In the genomic region with DNA sequence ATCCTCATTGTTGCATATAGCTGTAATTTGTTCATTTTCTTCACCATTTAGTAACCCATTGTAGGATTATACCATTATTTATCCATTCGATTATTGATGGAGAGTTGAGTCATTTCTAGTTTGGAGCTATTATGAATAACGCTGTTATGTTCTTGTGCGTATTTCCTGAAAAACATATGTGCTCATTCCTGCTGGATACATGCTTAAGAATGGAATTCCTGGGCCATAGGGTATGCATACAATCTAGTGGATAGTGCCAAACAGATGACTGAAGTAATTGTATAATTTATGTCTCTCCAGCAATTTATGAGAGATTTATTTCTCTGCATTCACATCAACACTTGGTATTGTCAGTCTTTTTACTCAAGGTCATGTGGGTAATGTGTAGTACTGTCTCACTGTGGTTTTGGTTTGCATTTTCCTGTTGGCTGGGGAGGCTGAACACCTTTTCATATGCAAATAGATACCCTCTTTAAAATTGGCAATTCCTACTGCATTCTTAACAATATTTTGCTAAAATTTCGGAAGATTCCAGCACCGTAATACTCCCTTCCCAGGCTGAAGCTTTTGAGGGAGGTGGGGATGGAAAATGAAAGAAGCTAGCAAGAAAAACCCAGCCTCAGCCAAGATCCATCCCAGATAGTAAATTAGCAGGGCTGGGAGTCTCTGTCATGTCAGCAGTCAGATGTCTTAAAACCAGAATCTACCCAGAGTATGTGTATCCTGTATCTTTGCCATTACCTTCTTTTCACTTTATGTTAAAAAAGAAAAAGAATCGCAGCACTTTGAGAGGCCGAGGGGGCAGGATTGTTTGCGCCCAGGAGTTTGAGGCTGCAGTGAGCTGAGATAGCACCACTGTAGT, we compare ENCODE assay signal across 1 cellular context.
TF ChIP-seq lines count a peak whose summit lies in the region.

No MANE protein-coding gene starts in this region.

TF ChIP-seq in WTC11, 78 proteins besides CTCF, POLR2A, EP300 and RAD21 (continued from another document):
- TF ChIP-seq, protein P1, sequence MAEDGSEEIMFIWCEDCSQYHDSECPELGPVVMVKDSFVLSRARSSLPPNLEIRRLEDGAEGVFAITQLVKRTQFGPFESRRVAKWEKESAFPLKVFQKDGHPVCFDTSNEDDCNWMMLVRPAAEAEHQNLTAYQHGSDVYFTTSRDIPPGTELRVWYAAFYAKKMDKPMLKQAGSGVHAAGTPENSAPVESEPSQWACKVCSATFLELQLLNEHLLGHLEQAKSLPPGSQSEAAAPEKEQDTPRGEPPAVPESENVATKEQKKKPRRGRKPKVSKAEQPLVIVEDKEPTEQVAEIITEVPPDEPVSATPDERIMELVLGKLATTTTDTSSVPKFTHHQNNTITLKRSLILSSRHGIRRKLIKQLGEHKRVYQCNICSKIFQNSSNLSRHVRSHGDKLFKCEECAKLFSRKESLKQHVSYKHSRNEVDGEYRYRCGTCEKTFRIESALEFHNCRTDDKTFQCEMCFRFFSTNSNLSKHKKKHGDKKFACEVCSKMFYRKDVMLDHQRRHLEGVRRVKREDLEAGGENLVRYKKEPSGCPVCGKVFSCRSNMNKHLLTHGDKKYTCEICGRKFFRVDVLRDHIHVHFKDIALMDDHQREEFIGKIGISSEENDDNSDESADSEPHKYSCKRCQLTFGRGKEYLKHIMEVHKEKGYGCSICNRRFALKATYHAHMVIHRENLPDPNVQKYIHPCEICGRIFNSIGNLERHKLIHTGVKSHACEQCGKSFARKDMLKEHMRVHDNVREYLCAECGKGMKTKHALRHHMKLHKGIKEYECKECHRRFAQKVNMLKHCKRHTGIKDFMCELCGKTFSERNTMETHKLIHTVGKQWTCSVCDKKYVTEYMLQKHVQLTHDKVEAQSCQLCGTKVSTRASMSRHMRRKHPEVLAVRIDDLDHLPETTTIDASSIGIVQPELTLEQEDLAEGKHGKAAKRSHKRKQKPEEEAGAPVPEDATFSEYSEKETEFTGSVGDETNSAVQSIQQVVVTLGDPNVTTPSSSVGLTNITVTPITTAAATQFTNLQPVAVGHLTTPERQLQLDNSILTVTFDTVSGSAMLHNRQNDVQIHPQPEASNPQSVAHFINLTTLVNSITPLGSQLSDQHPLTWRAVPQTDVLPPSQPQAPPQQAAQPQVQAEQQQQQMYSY (CRISPR knock-in tag; IDR thresholded peaks at IDR 0.05), result no peak
- TF ChIP-seq NFATC4 (CRISPR knock-in tag; IDR thresholded peaks at IDR 0.05), result no peak
- no peak for TF ChIP-seq EMX1 (CRISPR knock-in tag; IDR thresholded peaks at IDR 0.05)
- no peak for TF ChIP-seq SMAD4 (CRISPR knock-in tag; IDR thresholded peaks at IDR 0.05)
- TF ChIP-seq TEAD1 (CRISPR knock-in tag; IDR thresholded peaks at IDR 0.05), result no peak
- TF ChIP-seq, protein P2, sequence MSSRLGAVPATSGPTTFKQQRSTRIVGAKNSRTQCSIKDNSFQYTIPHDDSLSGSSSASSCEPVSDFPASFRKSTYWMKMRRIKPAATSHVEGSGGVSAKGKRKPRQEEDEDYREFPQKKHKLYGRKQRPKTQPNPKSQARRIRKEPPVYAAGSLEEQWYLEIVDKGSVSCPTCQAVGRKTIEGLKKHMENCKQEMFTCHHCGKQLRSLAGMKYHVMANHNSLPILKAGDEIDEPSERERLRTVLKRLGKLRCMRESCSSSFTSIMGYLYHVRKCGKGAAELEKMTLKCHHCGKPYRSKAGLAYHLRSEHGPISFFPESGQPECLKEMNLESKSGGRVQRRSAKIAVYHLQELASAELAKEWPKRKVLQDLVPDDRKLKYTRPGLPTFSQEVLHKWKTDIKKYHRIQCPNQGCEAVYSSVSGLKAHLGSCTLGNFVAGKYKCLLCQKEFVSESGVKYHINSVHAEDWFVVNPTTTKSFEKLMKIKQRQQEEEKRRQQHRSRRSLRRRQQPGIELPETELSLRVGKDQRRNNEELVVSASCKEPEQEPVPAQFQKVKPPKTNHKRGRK (CRISPR knock-in tag; IDR thresholded peaks at IDR 0.05; ENCODE audit: borderline replicate concordance), result no peak
- TF ChIP-seq RORB (CRISPR knock-in tag; IDR thresholded peaks at IDR 0.05), result no peak
- no peak for TF ChIP-seq MYBL2 (CRISPR knock-in tag; IDR thresholded peaks at IDR 0.05)
- no peak for TF ChIP-seq OVOL2 (CRISPR knock-in tag; IDR thresholded peaks at IDR 0.05; ENCODE audit: borderline replicate concordance)
- no peak for TF ChIP-seq FOXP1 (CRISPR knock-in tag; IDR thresholded peaks at IDR 0.05; ENCODE audit: borderline replicate concordance)
- TF ChIP-seq ZNF263 (CRISPR knock-in tag; IDR thresholded peaks at IDR 0.05; ENCODE audit: low read depth), result no peak
- TF ChIP-seq ZNF423 (CRISPR knock-in tag; IDR thresholded peaks at IDR 0.05), result no peak
- TF ChIP-seq ZNF219 (CRISPR knock-in tag; IDR thresholded peaks at IDR 0.05; ENCODE audit: borderline replicate concordance), result no peak
- TF ChIP-seq, protein P3, sequence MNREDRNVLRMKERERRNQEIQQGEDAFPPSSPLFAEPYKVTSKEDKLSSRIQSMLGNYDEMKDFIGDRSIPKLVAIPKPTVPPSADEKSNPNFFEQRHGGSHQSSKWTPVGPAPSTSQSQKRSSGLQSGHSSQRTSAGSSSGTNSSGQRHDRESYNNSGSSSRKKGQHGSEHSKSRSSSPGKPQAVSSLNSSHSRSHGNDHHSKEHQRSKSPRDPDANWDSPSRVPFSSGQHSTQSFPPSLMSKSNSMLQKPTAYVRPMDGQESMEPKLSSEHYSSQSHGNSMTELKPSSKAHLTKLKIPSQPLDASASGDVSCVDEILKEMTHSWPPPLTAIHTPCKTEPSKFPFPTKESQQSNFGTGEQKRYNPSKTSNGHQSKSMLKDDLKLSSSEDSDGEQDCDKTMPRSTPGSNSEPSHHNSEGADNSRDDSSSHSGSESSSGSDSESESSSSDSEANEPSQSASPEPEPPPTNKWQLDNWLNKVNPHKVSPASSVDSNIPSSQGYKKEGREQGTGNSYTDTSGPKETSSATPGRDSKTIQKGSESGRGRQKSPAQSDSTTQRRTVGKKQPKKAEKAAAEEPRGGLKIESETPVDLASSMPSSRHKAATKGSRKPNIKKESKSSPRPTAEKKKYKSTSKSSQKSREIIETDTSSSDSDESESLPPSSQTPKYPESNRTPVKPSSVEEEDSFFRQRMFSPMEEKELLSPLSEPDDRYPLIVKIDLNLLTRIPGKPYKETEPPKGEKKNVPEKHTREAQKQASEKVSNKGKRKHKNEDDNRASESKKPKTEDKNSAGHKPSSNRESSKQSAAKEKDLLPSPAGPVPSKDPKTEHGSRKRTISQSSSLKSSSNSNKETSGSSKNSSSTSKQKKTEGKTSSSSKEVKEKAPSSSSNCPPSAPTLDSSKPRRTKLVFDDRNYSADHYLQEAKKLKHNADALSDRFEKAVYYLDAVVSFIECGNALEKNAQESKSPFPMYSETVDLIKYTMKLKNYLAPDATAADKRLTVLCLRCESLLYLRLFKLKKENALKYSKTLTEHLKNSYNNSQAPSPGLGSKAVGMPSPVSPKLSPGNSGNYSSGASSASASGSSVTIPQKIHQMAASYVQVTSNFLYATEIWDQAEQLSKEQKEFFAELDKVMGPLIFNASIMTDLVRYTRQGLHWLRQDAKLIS (CRISPR knock-in tag; IDR thresholded peaks at IDR 0.05; ENCODE audit: borderline replicate concordance), result no peak
- TF ChIP-seq, protein P4, sequence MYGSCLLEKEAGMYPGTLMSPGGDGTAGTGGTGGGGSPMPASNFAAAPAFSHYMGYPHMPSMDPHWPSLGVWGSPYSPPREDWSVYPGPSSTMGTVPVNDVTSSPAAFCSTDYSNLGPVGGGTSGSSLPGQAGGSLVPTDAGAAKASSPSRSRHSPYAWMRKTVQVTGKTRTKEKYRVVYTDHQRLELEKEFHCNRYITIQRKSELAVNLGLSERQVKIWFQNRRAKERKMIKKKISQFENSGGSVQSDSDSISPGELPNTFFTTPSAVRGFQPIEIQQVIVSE (CRISPR knock-in tag; IDR thresholded peaks at IDR 0.05; ENCODE audit: borderline replicate concordance), result no peak
- TF ChIP-seq ZNF396 (CRISPR knock-in tag; IDR thresholded peaks at IDR 0.05; ENCODE audit: borderline replicate concordance), result no peak
